Comparison of ENCODE assay signal across 1 cellular context in genomic region chr1:54875000-54875399, GRCh38.
TF ChIP-seq lines count a peak whose summit lies in the region.

No MANE protein-coding gene starts in this region.

TF ChIP-seq in IMR-90, 13 proteins besides CTCF, POLR2A, EP300 and RAD21:
- TF ChIP-seq SMC3 (IDR thresholded peaks at IDR 0.05; ENCODE audit: low read depth, low read length), result no peak
- no peak for TF ChIP-seq CHD1 (IDR thresholded peaks at IDR 0.05; ENCODE audit: low read depth, low read length)
- TF ChIP-seq RFX5 (IDR thresholded peaks at IDR 0.05; ENCODE audit: low read depth, low read length), result no peak
